Comparison of ENCODE assay signal across 7 cellular contexts in genomic region chr7:66920256-66920655, GRCh38. TPM values are rescaled to one million over a fixed set of nuclear protein-coding genes. Genes with fewer than 3 reads are reported as not detected.
DNase-seq lines count a peak whose midpoint lies in the region; ATAC-seq and TF ChIP-seq lines count a peak whose summit lies in the region.

No MANE protein-coding gene starts in this region.

- POLR2A ChIA-PET in HEK293 (lab: Yijun Ruan, JAX): interaction anchor here (1.0 to 2.4 kb wide), 6 partner anchors 10 to 382 kb away, joined by 3 to 10 read pairs (median 4); partner anchors contain the start of gene SBDS

- peak overlapping the region; percentile 83; the same call in 1 of the 2 replicates for H3K4me3 ChIP-seq in HEK293 (ENCODE audit: low read depth, low read length)
- H3K4me3 ChIP-seq in SU-DHL-6 (ENCODE audit: insufficient read depth, low read length, poor library complexity, severe bottlenecking): peak overlapping the region; percentile 79
- peak overlapping the region; percentile 93 for H3K4me3 ChIP-seq in fibroblast of villous mesenchyme (ENCODE audit: low read depth, low read length)
- peak overlapping the region; percentile 78 to 99 (median 92) for H3K4me3 ChIP-seq in spleen

- H3K27ac ChIP-seq in HEK293 (ENCODE audit: extremely low read depth, low read depth, low read length) (no peak overlapping the region), SU-DHL-6 (ENCODE audit: low read depth, low read length) (peak overlapping the region; percentile 73; the same call in 1 of the 2 replicates), spleen (peak overlapping the region in 5 of 8 donors; percentile 85 to 94 (median 88))

- H3K4me1 ChIP-seq in HEK293 (ENCODE audit: control insufficient read depth, insufficient read depth, low read length) (peaks cover 2% of the 10 kb centered on the region; the same call in 1 of the 2 replicates), spleen (peaks cover 19 to 48% (median 39%) of the 10 kb centered on the region in 6 donors)

- H3F3A ChIP-seq in SU-DHL-6 (ENCODE audit: insufficient read depth): peaks cover 19% of the 10 kb centered on the region

- intact Hi-C loops in spleen (cut with DNase I; ENCODE audit: low total_unique reads): no loop called here

- ATAC-seq in HG02678 (IDR thresholded peaks at IDR 0.05; ENCODE audit: unreplicated experiment) (no peak), GM21576 (IDR thresholded peaks at IDR 0.05; ENCODE audit: unreplicated experiment) (no peak)

- TF ChIP-seq POLR2A in spleen (IDR thresholded peaks at IDR 0.05): no peak

- WGBS in spleen, 5 donors: 84 to 90% (median 89%) methylated on average over 3 of the region's 3 CpGs

- peaks cover 0 to 4% of the 10 kb centered on the region in 2 experiments; a peak in 1 of 3 replicates for H3K36me3 ChIP-seq in HEK293 (ENCODE audit: control insufficient read depth in 2 of 2, insufficient read depth in 1 of 2, low read length in 2 of 2)
- H3K36me3 ChIP-seq in SU-DHL-6 (ENCODE audit: low read length): peaks cover 3% of the 10 kb centered on the region; the same call in 1 of the 2 replicates
- peaks cover 0 to 24% (median 2%) of the 10 kb centered on the region in 6 donors for H3K36me3 ChIP-seq in spleen

- CTCF ChIA-PET in HEK293 (lab: Yijun Ruan, JAX): no interaction called here

- no peaks in the 10 kb centered on the region for H3K9me2 ChIP-seq in SU-DHL-6 (replicated peaks; ENCODE audit: insufficient read depth, low read length)

- peak overlapping the region; percentile 81 for H3K9ac ChIP-seq in SU-DHL-6 (ENCODE audit: low read length)

- DNase-seq in fibroblast of villous mesenchyme (ENCODE audit: low read depth) (no peak), spleen (no peak), NCI-H187 (lab: John Stamatoyannopoulos, UW) (no peak)

- H2AFZ ChIP-seq in SU-DHL-6 (ENCODE audit: low read depth, low read length, severe bottlenecking): peak overlapping the region; percentile 57

- H3K79me2 ChIP-seq in SU-DHL-6 (ENCODE audit: insufficient read depth, low read length): peaks cover 46% of the 10 kb centered on the region

- H4K20me1 ChIP-seq in SU-DHL-6 (ENCODE audit: low read depth, low read length): no peaks in the 10 kb centered on the region; the same call in 1 of the 2 replicates

- H3K27me3 ChIP-seq in SU-DHL-6 (ENCODE audit: low read length) (no peaks in the 10 kb centered on the region), spleen (replicated peaks in 1 of 7) (no peaks in the 10 kb centered on the region)

- H3K9me3 ChIP-seq in HEK293 (ENCODE audit: control insufficient read depth, insufficient read depth, low read depth, low read length): no peaks in the 10 kb centered on the region
- no peaks in the 10 kb centered on the region for H3K9me3 ChIP-seq in SU-DHL-6 (ENCODE audit: insufficient read depth, low read length)
- H3K9me3 ChIP-seq in spleen: no peaks in the 10 kb centered on the region

- TF ChIP-seq CTCF in HEK293 (tag by site-specific recombination; IDR thresholded peaks at IDR 0.05) (no peak), SU-DHL-6 (IDR thresholded peaks at IDR 0.05; ENCODE audit: insufficient read depth, low read length, poor library complexity, severe bottlenecking) (no peak), fibroblast of villous mesenchyme (IDR thresholded peaks at IDR 0.05; ENCODE audit: insufficient read depth, low read depth, low read length) (no peak), spleen (IDR thresholded peaks at IDR 0.05 in 8 of 11, conservative IDR thresholded peaks at IDR 0.05 in 3 of 11) (no peak)

- peak overlapping the region; percentile 82 for H3K4me2 ChIP-seq in SU-DHL-6 (ENCODE audit: low read depth, low read length, poor library complexity, severe bottlenecking)

TF ChIP-seq in HEK293, 187 proteins besides CTCF, POLR2A, EP300 and RAD21:
- TF ChIP-seq ZNF580 (tag by site-specific recombination; IDR thresholded peaks at IDR 0.05) (no peak), ZNF148 (tag by site-specific recombination; IDR thresholded peaks at IDR 0.05; ENCODE audit: borderline replicate concordance) (no peak), SALL2 (tag by site-specific recombination; IDR thresholded peaks at IDR 0.05; ENCODE audit: borderline replicate concordance) (no peak), GLI4 (tag by site-specific recombination; IDR thresholded peaks at IDR 0.05) (no peak)
- TF ChIP-seq, protein P1, sequence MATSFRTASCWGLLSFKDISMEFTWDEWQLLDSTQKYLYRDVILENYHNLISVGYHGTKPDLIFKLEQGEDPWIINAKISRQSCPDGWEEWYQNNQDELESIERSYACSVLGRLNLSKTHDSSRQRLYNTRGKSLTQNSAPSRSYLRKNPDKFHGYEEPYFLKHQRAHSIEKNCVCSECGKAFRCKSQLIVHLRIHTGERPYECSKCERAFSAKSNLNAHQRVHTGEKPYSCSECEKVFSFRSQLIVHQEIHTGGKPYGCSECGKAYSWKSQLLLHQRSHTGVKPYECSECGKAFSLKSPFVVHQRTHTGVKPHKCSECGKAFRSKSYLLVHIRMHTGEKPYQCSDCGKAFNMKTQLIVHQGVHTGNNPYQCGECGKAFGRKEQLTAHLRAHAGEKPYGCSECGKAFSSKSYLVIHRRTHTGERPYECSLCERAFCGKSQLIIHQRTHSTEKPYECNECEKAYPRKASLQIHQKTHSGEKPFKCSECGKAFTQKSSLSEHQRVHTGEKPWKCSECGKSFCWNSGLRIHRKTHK (tag by site-specific recombination; IDR thresholded peaks at IDR 0.05): no peak

RNA-seq across cellular contexts. Expression of gene TMEM248, which starts 0.8 kb away (rescaled TPM):
- total RNA-seq in fibroblast of villous mesenchyme: 78.9 and 123 TPM in 2 replicates
- total RNA-seq in spleen: 100 to 1,000 TPM in 3 of 7 donors, 10 to 100 TPM in 4; 79.7 to 142 (median 93.7) TPM
- 10 to 100 TPM; 21.5 to 30.9 (median 25.8) TPM for polyA plus RNA-seq in spleen
